In genomic region chr11:130213143-130213978, GRCh38 we compare ENCODE assay signal across 8 cellular contexts. TPM values are rescaled to one million over a fixed set of nuclear protein-coding genes. Genes with fewer than 3 reads are reported as not detected.
DNase-seq lines count a peak whose midpoint lies in the region; ATAC-seq and TF ChIP-seq lines count a peak whose summit lies in the region.

No MANE protein-coding gene starts in this region.

- CTCF ChIA-PET in RWPE1 (lab: Yijun Ruan, JAX): interaction anchor here (0.6 to 1.4 kb wide), 10 partner anchors 9 to 222 kb away, joined by 3 to 8 read pairs (median 4); no protein-coding TSS in a partner anchor

- peaks cover 4% of the 10 kb centered on the region for H3K4me1 ChIP-seq in CD4-positive, CD25-positive, alpha-beta regulatory T cell (ENCODE audit: control insufficient read depth, insufficient read depth, low read length, poor library complexity, severe bottlenecking)

- H3K9me3 Mint-ChIP-seq in CD4-positive, CD25-positive, alpha-beta regulatory T cell: no peaks in the 10 kb centered on the region
- H3K9me3 Mint-ChIP-seq in glutamatergic neuron (ENCODE audit: unreplicated experiment): peaks cover 5% of the 10 kb centered on the region

- POLR2A ChIA-PET in RWPE1 (lab: Yijun Ruan, JAX; ENCODE audit: low non-redundant PET): no interaction called here

- no peaks in the 10 kb centered on the region for H3K9me3 ChIP-seq in CD4-positive, CD25-positive, alpha-beta regulatory T cell (ENCODE audit: control insufficient read depth in 2 of 2, low read length in 2 of 2)

- no peaks in the 10 kb centered on the region for H3K27me3 Mint-ChIP-seq in CD4-positive, CD25-positive, alpha-beta regulatory T cell
- peaks cover 8% of the 10 kb centered on the region for H3K27me3 Mint-ChIP-seq in glutamatergic neuron (ENCODE audit: unreplicated experiment)

- ATAC-seq in CD4-positive, CD25-positive, alpha-beta regulatory T cell (ENCODE audit: low read depth in 2 of 2): peak; percentile 83 to 89
- ATAC-seq in GM19372 (IDR thresholded peaks at IDR 0.05; ENCODE audit: low read depth, unreplicated experiment) (peak; percentile 93), HG03571 (IDR thresholded peaks at IDR 0.05; ENCODE audit: unreplicated experiment) (peak; percentile 87)

- no peaks in the 10 kb centered on the region for H3K36me3 Mint-ChIP-seq in CD4-positive, CD25-positive, alpha-beta regulatory T cell
- no peaks in the 10 kb centered on the region for H3K36me3 Mint-ChIP-seq in glutamatergic neuron (ENCODE audit: unreplicated experiment)

- no peak overlapping the region for H3K27ac ChIP-seq in CD4-positive, CD25-positive, alpha-beta regulatory T cell (ENCODE audit: insufficient read depth, low read length, poor library complexity, severe bottlenecking)
- no peak overlapping the region for H3K27ac ChIP-seq in RWPE1

- no peak overlapping the region for H3K27ac Mint-ChIP-seq in CD4-positive, CD25-positive, alpha-beta regulatory T cell
- peak overlapping the region; percentile 18 for H3K27ac Mint-ChIP-seq in glutamatergic neuron (ENCODE audit: unreplicated experiment)

- H3K4me3 ChIP-seq in CD4-positive, CD25-positive, alpha-beta regulatory T cell (ENCODE audit: low read depth, low read length): no peak overlapping the region

- no peaks in the 10 kb centered on the region for H3K36me3 ChIP-seq in CD4-positive, CD25-positive, alpha-beta regulatory T cell (ENCODE audit: control insufficient read depth, insufficient read depth, low read length)

- no peaks in the 10 kb centered on the region for H3K4me1 Mint-ChIP-seq in CD4-positive, CD25-positive, alpha-beta regulatory T cell
- H3K4me1 Mint-ChIP-seq in glutamatergic neuron (ENCODE audit: low read depth, unreplicated experiment): peaks cover 26% of the 10 kb centered on the region

- TF ChIP-seq CTCF in RWPE1 (conservative IDR thresholded peaks at IDR 0.05; ENCODE audit: low read depth) (peak; percentile 92), glutamatergic neuron (IDR thresholded peaks at IDR 0.05; ENCODE audit: partially characterized antibody, unreplicated experiment) (peak; percentile 99)

- no peak overlapping the region for H3K4me3 Mint-ChIP-seq in CD4-positive, CD25-positive, alpha-beta regulatory T cell
- H3K4me3 Mint-ChIP-seq in glutamatergic neuron (ENCODE audit: unreplicated experiment): no peak overlapping the region

- DNase-seq in CD4-positive, CD25-positive, alpha-beta regulatory T cell: peak; percentile 48 to 66 (median 55)
- DNase-seq in RWPE1 (ENCODE audit: low spot score) (peak; percentile 79), activated gamma-delta T cell (lab: John Stamatoyannopoulos, UW) (peak; percentile 35), glutamatergic neuron (peak; percentile 81), posterior cingulate gyrus (peak; percentile 45 to 96 (median 75)), ureter (ENCODE audit: low spot score) (peak; percentile 65)

- intact Hi-C loops in posterior cingulate gyrus (cut with DNase I): loop anchor here (1.0 to 10.0 kb wide), 4 partner anchors 101 to 649 kb away; partner anchors contain the start of gene ZBTB44

- no peaks in the 10 kb centered on the region for H3K27me3 ChIP-seq in CD4-positive, CD25-positive, alpha-beta regulatory T cell (ENCODE audit: control insufficient read depth, insufficient read depth, low read length)

RNA-seq across cellular contexts. Expression of gene ST14, which starts 53.8 kb away (rescaled TPM):
- total RNA-seq in CD4-positive, CD25-positive, alpha-beta regulatory T cell: not detected
- under 1 TPM in 2 of 4 donors, not detected in 2; 0.05 to 0.06 TPM for polyA plus RNA-seq in CD4-positive, CD25-positive, alpha-beta regulatory T cell
- 0.12 TPM for total RNA-seq in glutamatergic neuron (ENCODE audit: unreplicated experiment)
- 103 TPM for total RNA-seq in ureter

Comparison
In these comparisons a context has a peak if more than half of its experiments do, and no peak if none do; other contexts are left out.
1. RNA of gene ST14, which starts 53.8 kb away (total RNA-seq): 103 TPM in ureter (single experiment); 0.12 TPM in glutamatergic neuron (single experiment) and not detected in CD4-positive, CD25-positive, alpha-beta regulatory T cell (single experiment); every median in the first group is over 10 times any median in the second.
2. Peak in every context shown above with its lines, with median percentiles within 50 percentile points of each other: ATAC-seq and DNase-seq.